10 cellular contexts compared by ENCODE assay signal in the genomic region with DNA sequence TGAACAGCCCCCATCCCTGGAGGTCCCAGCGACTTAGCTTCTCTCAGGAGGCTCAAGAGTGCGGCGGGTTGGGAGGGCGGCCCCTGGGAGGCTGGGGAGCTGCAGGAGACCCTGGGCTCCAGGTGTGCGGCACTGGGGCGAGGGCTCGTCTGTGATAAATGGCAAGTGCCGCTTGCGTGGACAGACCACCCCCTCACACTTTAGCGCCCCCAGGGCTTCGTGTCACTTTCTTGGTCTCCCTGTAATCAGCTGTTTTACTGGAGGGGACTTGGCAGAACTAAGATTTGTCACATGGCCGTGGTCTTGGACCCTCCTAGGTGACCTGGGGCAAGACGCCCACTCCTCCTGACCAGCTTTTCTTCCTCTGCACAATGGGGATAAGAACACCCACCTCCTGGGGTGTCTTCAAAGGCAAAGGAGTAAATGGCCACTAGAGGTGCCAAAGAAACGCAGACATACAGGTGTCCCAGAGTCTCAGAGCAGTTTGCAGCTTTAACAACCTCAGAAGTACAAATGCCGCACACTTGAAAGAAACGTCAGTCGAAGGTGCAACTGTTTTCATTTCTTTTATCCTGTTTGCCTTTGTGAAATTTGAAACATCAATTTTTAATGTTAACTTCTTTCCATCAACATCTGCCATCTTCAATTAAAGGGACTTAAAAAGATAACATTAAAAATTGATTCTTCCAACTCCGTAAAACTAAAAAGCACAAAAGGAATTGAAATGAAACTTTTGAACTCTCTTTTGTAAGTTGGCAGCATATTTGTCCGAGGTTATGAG. TPM values are rescaled to one million over a fixed set of nuclear protein-coding genes. Genes with fewer than 3 reads are reported as not detected.
DNase-seq lines count a peak whose midpoint lies in the region; ATAC-seq and TF ChIP-seq lines count a peak whose summit lies in the region.
"Had no signal": no experiment of that assay in that cellular context is flagged by ENCODE, and none has a peak within 500 bp of the region (broad histone marks: within the 10 kb centered on the region; RNA-seq: fewer than 3 reads in every experiment).

No MANE protein-coding gene starts in this region.

- peaks cover 7 to 36% (median 17%) of the 10 kb centered on the region in 5 donors for H3K27me3 Mint-ChIP-seq in naive thymus-derived CD4-positive, alpha-beta T cell

- H3K79me2 ChIP-seq in HCT116 (ENCODE audit: insufficient read depth, low read length): no peaks in the 10 kb centered on the region; the same call in 1 of the 2 replicates

- RAD21 ChIA-PET in HCT116 (lab: Charles Lee; ENCODE audit: low non-redundant PET in 1 of 2, low total read pairs in 2 of 2, uncharacterized antibody in 2 of 2, unreplicated experiment in 2 of 2): interaction anchor here (0.6 to 1.7 kb wide), 3 partner anchors 27 to 60 kb away, joined by 3 to 4 read pairs (median 3); no protein-coding TSS in a partner anchor

- ATAC-seq in HCT116: peak; percentile 62
- ATAC-seq in naive thymus-derived CD4-positive, alpha-beta T cell: peak; percentile 33
- no peak for ATAC-seq in GM18517 (IDR thresholded peaks at IDR 0.05; ENCODE audit: unreplicated experiment)

- peak overlapping the region; percentile 88 for H3K27ac ChIP-seq in HCT116 (ENCODE audit: low read depth, low read length)
- no peak overlapping the region for H3K27ac ChIP-seq in naive thymus-derived CD4-positive, alpha-beta T cell (ENCODE audit: low read depth, low read length)

- TSS peak; percentile 69 for BruUV-seq in HCT116 (replicated peaks; lab: Mats Ljungman, UMichigan)

- TF ChIP-seq POLR2A in HCT116 (IDR thresholded peaks at IDR 0.05; ENCODE audit: borderline replicate concordance, extremely low read depth, insufficient read depth, insufficient read length): no peak

- H3K9me3 ChIP-seq in HCT116 (ENCODE audit: control insufficient read depth in 1 of 2, insufficient read depth in 1 of 2, low read depth in 1 of 2, low read length in 2 of 2): no peaks in the 10 kb centered on the region
- H3K9me3 ChIP-seq in endocrine pancreas (ENCODE audit: control insufficient read depth, low read length): no peaks in the 10 kb centered on the region
- H3K9me3 ChIP-seq in naive thymus-derived CD4-positive, alpha-beta T cell (ENCODE audit: control insufficient read depth in 2 of 3, low read length in 3 of 3): no peaks in the 10 kb centered on the region

- DNase-seq in DMS 273 treated with DMSO at 0.1 percent for 48 hours (lab: John Stamatoyannopoulos, UW): peak; percentile 26
- DNase-seq in HCT116 (ENCODE audit: low read depth, low spot score): peak; percentile 72
- peak; percentile 78 for DNase-seq in RPMI8226
- DNase-seq in naive thymus-derived CD4-positive, alpha-beta T cell: peak in 3 of 9 donors; percentile 14 to 23 (median 19)
- no peak for DNase-seq in UCSD-AML1 (lab: John Stamatoyannopoulos, UW; ENCODE audit: unreplicated experiment)
- no peak for DNase-seq in C1 segment of cervical spinal cord (lab: John Stamatoyannopoulos, UW)

- peak in 2 of 3 experiments; percentile 92 to 97; a peak in 4 of 6 replicates for TF ChIP-seq CTCF in HCT116 (IDR thresholded peaks at IDR 0.05 in 2 of 3, conservative IDR thresholded peaks at IDR 0.05 in 1 of 3; ENCODE audit: borderline replicate concordance in 1 of 3, insufficient read depth in 1 of 3, low read depth in 2 of 3, low read length in 2 of 3)

- no peak overlapping the region for H3K27ac Mint-ChIP-seq in naive thymus-derived CD4-positive, alpha-beta T cell

- H3K4me1 Mint-ChIP-seq in naive thymus-derived CD4-positive, alpha-beta T cell: peaks cover 0 to 12% (median 9%) of the 10 kb centered on the region in 7 donors

- H3K9me3 Mint-ChIP-seq in naive thymus-derived CD4-positive, alpha-beta T cell: no peaks in the 10 kb centered on the region

- H3K4me3 ChIP-seq in HCT116 (replicated peaks in 1 of 2; ENCODE audit: low read depth in 1 of 2, low read length in 2 of 2): peak overlapping the region; percentile 66 to 77
- H3K4me3 ChIP-seq in endocrine pancreas (ENCODE audit: control insufficient read depth, insufficient read depth, low read length): peak overlapping the region; percentile 9
- no peak overlapping the region for H3K4me3 ChIP-seq in naive thymus-derived CD4-positive, alpha-beta T cell (ENCODE audit: low read length)

- intact Hi-C loops in HCT116 (cut with micrococcal nuclease): loop anchor here (1.0 to 10.0 kb wide), 3 partner anchors 28 to 551 kb away; partner anchors contain the start of gene MEAK7
- intact Hi-C loops in naive thymus-derived CD4-positive, alpha-beta T cell (cut with micrococcal nuclease): loop anchor here (2.0 to 10.0 kb wide), 3 partner anchors 111 to 233 kb away; partner anchors contain the start of gene TAF1C (in 1 of the 2)

- no peaks in the 10 kb centered on the region for H3K9me2 ChIP-seq in HCT116 (ENCODE audit: insufficient read depth)

- no peaks in the 10 kb centered on the region for H3K36me3 Mint-ChIP-seq in naive thymus-derived CD4-positive, alpha-beta T cell

- H3K27me3 ChIP-seq in HCT116 (ENCODE audit: insufficient read depth, low read length) (no peaks in the 10 kb centered on the region), endocrine pancreas (ENCODE audit: control insufficient read depth, insufficient read depth, low read length) (no peaks in the 10 kb centered on the region)
- peaks cover 0 to 6% of the 10 kb centered on the region in 2 donors for H3K27me3 ChIP-seq in naive thymus-derived CD4-positive, alpha-beta T cell (ENCODE audit: control insufficient read depth in 2 of 2, insufficient read depth in 2 of 2, low read length in 2 of 2)

- peak overlapping the region; percentile 92 for H3K4me2 ChIP-seq in HCT116 (ENCODE audit: low read length)

- no peaks in the 10 kb centered on the region; a peak in 1 of 4 replicates for H3K36me3 ChIP-seq in HCT116 (ENCODE audit: control insufficient read depth in 1 of 2, insufficient read depth in 2 of 2, low read length in 2 of 2)
- no peaks in the 10 kb centered on the region for H3K36me3 ChIP-seq in endocrine pancreas (ENCODE audit: control insufficient read depth, insufficient read depth, low read length)
- no peaks in the 10 kb centered on the region for H3K36me3 ChIP-seq in naive thymus-derived CD4-positive, alpha-beta T cell (ENCODE audit: control insufficient read depth in 2 of 3, insufficient read depth in 3 of 3, low read length in 3 of 3)

- no peak overlapping the region for H2AFZ ChIP-seq in HCT116 (ENCODE audit: low read depth, low read length, poor library complexity, severe bottlenecking)

- H3K9ac ChIP-seq in HCT116 (ENCODE audit: low read length): peak overlapping the region; percentile 74
- peak overlapping the region; percentile 15 for H3K9ac ChIP-seq in endocrine pancreas (ENCODE audit: control insufficient read depth, insufficient read depth, low read length)

- H3K4me1 ChIP-seq in HCT116 (ENCODE audit: control insufficient read depth in 1 of 2, insufficient read depth in 2 of 2, low read length in 2 of 2) (peaks cover 20 to 31% of the 10 kb centered on the region in 2 experiments), endocrine pancreas (ENCODE audit: control insufficient read depth, insufficient read depth, low read length) (no peaks in the 10 kb centered on the region)
- peaks cover 0 to 14% of the 10 kb centered on the region in 2 donors for H3K4me1 ChIP-seq in naive thymus-derived CD4-positive, alpha-beta T cell (ENCODE audit: control insufficient read depth in 2 of 2, insufficient read depth in 2 of 2, low read length in 2 of 2)

- CTCF ChIA-PET in HCT116 (lab: Charles Lee): interaction anchor here (0.8 to 2.2 kb wide), 25 partner anchors 8 to 579 kb away, joined by 3 to 18 read pairs (median 5); partner anchors contain the start of gene TAF1C
- CTCF ChIA-PET in naive thymus-derived CD4-positive, alpha-beta T cell (lab: Charles Lee): interaction anchor here (0.6 kb wide), 1 partner anchor 218 kb away, joined by 3 read pairs; no protein-coding TSS in a partner anchor

- H4K20me1 ChIP-seq in HCT116 (ENCODE audit: insufficient read depth): no peaks in the 10 kb centered on the region

- POLR2A ChIA-PET in HCT116 (lab: Charles Lee): interaction anchor here (0.6 to 2.2 kb wide), 7 partner anchors 8 to 1198 kb away, joined by 3 to 10 read pairs (median 4); no protein-coding TSS in a partner anchor
- POLR2A ChIA-PET in naive thymus-derived CD4-positive, alpha-beta T cell (lab: Charles Lee): no interaction called here

- no peak for TF ChIP-seq RAD21 in HCT116 (IDR thresholded peaks at IDR 0.05; ENCODE audit: low read depth)

- peak overlapping the region in 9 of 10 donors; percentile 45 to 86 (median 53) for H3K4me3 Mint-ChIP-seq in naive thymus-derived CD4-positive, alpha-beta T cell

TF ChIP-seq in HCT116, 20 proteins besides CTCF, POLR2A, EP300 and RAD21:
- TF ChIP-seq ZNF274 (IDR thresholded peaks at IDR 0.05; ENCODE audit: low read depth, low read length) (no peak), TCF7L2 (IDR thresholded peaks at IDR 0.05; ENCODE audit: borderline replicate concordance, extremely low read depth, insufficient read depth, insufficient read length) (peak; percentile 53)

RNA-seq across cellular contexts. Expression of gene OSGIN1, which starts 0.9 kb away (rescaled TPM):
- total RNA-seq in HCT116 (2021; ENCODE audit: unreplicated experiment): 19.8 TPM
- polyA plus RNA-seq in HCT116 (2012): 21.7 and 26.8 TPM in 2 replicates
- 1 to 10 TPM in 3 of 5 experiments, under 1 TPM in 2; 0.34 to 8.4 (median 1.3) TPM for total RNA-seq in naive thymus-derived CD4-positive, alpha-beta T cell
- polyA plus RNA-seq in naive thymus-derived CD4-positive, alpha-beta T cell: under 1 TPM in 1 of 2 donors, not detected in 1; 0.59 TPM

RNA-seq across cellular contexts. Expression of gene NECAB2, which starts 14.1 kb away (rescaled TPM):
- 0.61 TPM for total RNA-seq in HCT116 (2021; ENCODE audit: unreplicated experiment)
- polyA plus RNA-seq in HCT116 (2012): 0.80 and 1.0 TPM in 2 replicates
- not detected for total RNA-seq in naive thymus-derived CD4-positive, alpha-beta T cell
- polyA plus RNA-seq in naive thymus-derived CD4-positive, alpha-beta T cell: not detected
- total RNA-seq: activated CD8-positive, alpha-beta memory T cell treated with anti-CD3 and anti-CD28 coated beads for 36 hours; subcutaneous adipose tissue had no signal

RNA-seq across cellular contexts. Expression of gene MLYCD, which starts 55.1 kb away (rescaled TPM):
- total RNA-seq in HCT116 (2021; ENCODE audit: unreplicated experiment): 3.9 TPM
- 0.96 and 1.1 TPM in 2 replicates for polyA plus RNA-seq in HCT116 (2012)
- 10 to 100 TPM in 2 of 5 experiments, 1 to 10 TPM in 3; 6.6 to 11.4 (median 8.1) TPM for total RNA-seq in naive thymus-derived CD4-positive, alpha-beta T cell
- 1 to 10 TPM; 1.8 to 2.6 TPM for polyA plus RNA-seq in naive thymus-derived CD4-positive, alpha-beta T cell

Comparison
In these comparisons a context has a peak if more than half of its experiments do, and no peak if none do; other contexts are left out.
1. DNase-seq: peak in DMS 273 treated with DMSO at 0.1 percent for 48 hours (single experiment), HCT116 (single experiment) and RPMI8226 (single experiment); none in UCSD-AML1 (single experiment) and C1 segment of cervical spinal cord (0 of 14).